ENCODE assay signal across 2 cellular contexts in genomic region chr6:44223471-44224153, GRCh38.
TF ChIP-seq lines count a peak whose summit lies in the region.

Gene SLC29A1, plus strand, starts transcription at chr6:44223595. Its CDS starts 3,719 bp downstream, at chr6:44227314.

TF ChIP-seq in HEK293, 187 proteins besides CTCF, POLR2A, EP300 and RAD21 (continued from another document and continues in another):
- no peak for TF ChIP-seq ZBTB6 (tag by site-specific recombination; IDR thresholded peaks at IDR 0.05)
- no peak for TF ChIP-seq SALL2 (tag by site-specific recombination; IDR thresholded peaks at IDR 0.05; ENCODE audit: borderline replicate concordance)
- TF ChIP-seq ZNF624 (tag by site-specific recombination; IDR thresholded peaks at IDR 0.05): no peak
- no peak for TF ChIP-seq ZNF473 (tag by site-specific recombination; IDR thresholded peaks at IDR 0.05)
- no peak for TF ChIP-seq ZNF416 (tag by site-specific recombination; IDR thresholded peaks at IDR 0.05)
- no peak for TF ChIP-seq ZNF19 (tag by site-specific recombination; IDR thresholded peaks at IDR 0.05; ENCODE audit: low read depth)
- no peak for TF ChIP-seq ZNF785 (tag by site-specific recombination; IDR thresholded peaks at IDR 0.05)
- TF ChIP-seq ZNF248 (tag by site-specific recombination; IDR thresholded peaks at IDR 0.05): no peak
- TF ChIP-seq KLF9 (tag by site-specific recombination; IDR thresholded peaks at IDR 0.05; ENCODE audit: low read depth): peak; percentile 43
- no peak for TF ChIP-seq ZNF175 (tag by site-specific recombination; IDR thresholded peaks at IDR 0.05)
- 0 out of 2 replicates have a peak, but pooled peaks have one; percentile 32 for TF ChIP-seq BCL11B (tag by site-specific recombination; IDR thresholded peaks at IDR 0.05; ENCODE audit: low read depth)
- no peak for TF ChIP-seq GLI2 (tag by site-specific recombination; IDR thresholded peaks at IDR 0.05; ENCODE audit: borderline replicate concordance, low read depth)
- no peak for TF ChIP-seq ZNF585B (tag by site-specific recombination; IDR thresholded peaks at IDR 0.05)
- TF ChIP-seq KLF7 (tag by site-specific recombination; IDR thresholded peaks at IDR 0.05; ENCODE audit: borderline replicate concordance): no peak
- TF ChIP-seq ZNF157 (tag by site-specific recombination; IDR thresholded peaks at IDR 0.05): no peak
- peak; percentile 55 for TF ChIP-seq ZSCAN30 (tag by site-specific recombination; IDR thresholded peaks at IDR 0.05)
- TF ChIP-seq PRDM6 (tag by site-specific recombination; IDR thresholded peaks at IDR 0.05): no peak
- no peak for TF ChIP-seq PRDM1 (tag by site-specific recombination; IDR thresholded peaks at IDR 0.05)
- no peak for TF ChIP-seq GLI4 (tag by site-specific recombination; IDR thresholded peaks at IDR 0.05)
- TF ChIP-seq ZNF792 (tag by site-specific recombination; IDR thresholded peaks at IDR 0.05): no peak
- no peak for TF ChIP-seq ZNF791 (tag by site-specific recombination; IDR thresholded peaks at IDR 0.05)
- TF ChIP-seq IKZF3 (tag by site-specific recombination; IDR thresholded peaks at IDR 0.05): 0 out of 2 replicates have a peak, but pooled peaks have one; percentile 10
- peak; percentile 61; the same call in 1 of the 2 replicates for TF ChIP-seq ZNF660 (tag by site-specific recombination; IDR thresholded peaks at IDR 0.05)
- 0 out of 2 replicates have a peak, but pooled peaks have one; percentile 38 for TF ChIP-seq KLF10 (tag by site-specific recombination; IDR thresholded peaks at IDR 0.05)
- no peak for TF ChIP-seq ZBTB21 (tag by site-specific recombination; IDR thresholded peaks at IDR 0.05)
- TF ChIP-seq ZFP3 (tag by site-specific recombination; IDR thresholded peaks at IDR 0.05; ENCODE audit: low read depth): no peak
- 0 out of 2 replicates have a peak, but pooled peaks have one; percentile 41 for TF ChIP-seq KLF16 (tag by site-specific recombination; IDR thresholded peaks at IDR 0.05)
- no peak for TF ChIP-seq ZNF174 (tag by site-specific recombination; IDR thresholded peaks at IDR 0.05)
- TF ChIP-seq ZNF121 (tag by site-specific recombination; IDR thresholded peaks at IDR 0.05): no peak
- TF ChIP-seq ZNF211 (tag by site-specific recombination; IDR thresholded peaks at IDR 0.05; ENCODE audit: low read depth): no peak
- TF ChIP-seq HIC1 (tag by site-specific recombination; IDR thresholded peaks at IDR 0.05): peak; percentile 40; the same call in 1 of the 2 replicates
- no peak for TF ChIP-seq ZNF560 (tag by site-specific recombination; IDR thresholded peaks at IDR 0.05; ENCODE audit: borderline replicate concordance)
- no peak for TF ChIP-seq ZNF112 (tag by site-specific recombination; IDR thresholded peaks at IDR 0.05)
- TF ChIP-seq ZNF2 (tag by site-specific recombination; IDR thresholded peaks at IDR 0.05): no peak
- TF ChIP-seq ZBTB26 (tag by site-specific recombination; optimal IDR thresholded peaks at IDR 0.05): peak; percentile 82

TF ChIP-seq in K562, 482 proteins besides CTCF, POLR2A, EP300 and RAD21 (continued from another document and continues in another):
- TF ChIP-seq HES1 (IDR thresholded peaks at IDR 0.05; ENCODE audit: low read depth) (peak; percentile 77; the same call in 1 of the 2 replicates), USF1 (CRISPR knock-in tag; IDR thresholded peaks at IDR 0.05) (peak; percentile 71), VEZF1 (CRISPR knock-in tag; IDR thresholded peaks at IDR 0.05) (peak; percentile 96), NUFIP1 (IDR thresholded peaks at IDR 0.05; ENCODE audit: partially characterized antibody) (no peak), PHF8 (IDR thresholded peaks at IDR 0.05; ENCODE audit: borderline replicate concordance, low read length) (peak; percentile 61; the same call in 1 of the 2 replicates), ZKSCAN1 (IDR thresholded peaks at IDR 0.05; ENCODE audit: low read depth, low read length) (no peak), SMC3 (conservative IDR thresholded peaks at IDR 0.05; ENCODE audit: insufficient read depth, low read depth, low read length) (no peak), TAF1 (IDR thresholded peaks at IDR 0.05; ENCODE audit: control insufficient read depth, extremely low read depth, insufficient read depth, low read length, severe bottlenecking) (peak; percentile 46), PHF20 (IDR thresholded peaks at IDR 0.05; ENCODE audit: partially characterized antibody) (peak; percentile 26), HNRNPL (IDR thresholded peaks at IDR 0.05; ENCODE audit: low read depth, low read length) (peak; percentile 87), KLF6 (CRISPR knock-in tag; IDR thresholded peaks at IDR 0.05; ENCODE audit: borderline replicate concordance) (no peak), ZNF436 (CRISPR knock-in tag; IDR thresholded peaks at IDR 0.05) (no peak), ETV5 (CRISPR knock-in tag; IDR thresholded peaks at IDR 0.05; ENCODE audit: low read depth) (0 out of 2 replicates have a peak, but pooled peaks have one; percentile 44), SAP30 (IDR thresholded peaks at IDR 0.05; ENCODE audit: borderline replicate concordance, insufficient read depth, low read depth, low read length, poor library complexity, severe bottlenecking) (peak; percentile 61), POLR2G (IDR thresholded peaks at IDR 0.05; ENCODE audit: low read depth, low read length) (peak; percentile 88), ZNF407 (IDR thresholded peaks at IDR 0.05; ENCODE audit: low read depth) (no peak), ZBTB11 (CRISPR knock-in tag; IDR thresholded peaks at IDR 0.05) (no peak), ZFX (CRISPR knock-in tag; IDR thresholded peaks at IDR 0.05) (peak; percentile 59), KDM1A (IDR thresholded peaks at IDR 0.05) (peak in 1 of 2 experiments; percentile 29; a peak in 1 of 4 replicates), TFAP4 (CRISPR knock-in tag; IDR thresholded peaks at IDR 0.05; ENCODE audit: borderline replicate concordance) (0 out of 2 replicates have a peak, but pooled peaks have one; percentile 50), TBP (optimal IDR thresholded peaks at IDR 0.05; ENCODE audit: low read depth, low read length) (peak; percentile 75), KDM5B (IDR thresholded peaks at IDR 0.05; ENCODE audit: insufficient replicate concordance, low read depth, low read length) (no peak), ETV1 (tag; conservative IDR thresholded peaks at IDR 0.05; ENCODE audit: low read depth) (no peak), MNT (conservative IDR thresholded peaks at IDR 0.05) (peak; percentile 86 to 92), CXXC5 (CRISPR knock-in tag; IDR thresholded peaks at IDR 0.05) (peak; percentile 94)
